1 cellular context compared by ENCODE assay signal in genomic region chr7:72924417-72924747, GRCh38.
TF ChIP-seq lines count a peak whose summit lies in the region.

No MANE protein-coding gene starts in this region.

TF ChIP-seq in GM12878, 131 proteins besides CTCF, POLR2A, EP300 and RAD21 (continued from another document):
- TF ChIP-seq CBFB (IDR thresholded peaks at IDR 0.05; ENCODE audit: low read depth), result no peak
- no peak for TF ChIP-seq RB1 (IDR thresholded peaks at IDR 0.05; ENCODE audit: borderline replicate concordance)
- no peak for TF ChIP-seq MYC (IDR thresholded peaks at IDR 0.05; ENCODE audit: insufficient read depth, insufficient read length, insufficient replicate concordance, low read length, severe bottlenecking)
- no peak for TF ChIP-seq BCL11A (IDR thresholded peaks at IDR 0.05; ENCODE audit: low read depth, low read length)
- TF ChIP-seq YY1 (IDR thresholded peaks at IDR 0.05; ENCODE audit: low read depth, low read length), result no peak
TF ChIP-seq in GM12878: peak in this region for 0.
